ENCODE assay signal across 30 cellular contexts in genomic region chr20:63312268-63312667, GRCh38. TPM values are rescaled to one million over a fixed set of nuclear protein-coding genes. Genes with fewer than 3 reads are reported as not detected.
"Had no signal": no experiment of that assay in that cellular context is flagged by ENCODE, and none has a peak within 500 bp of the region (broad histone marks: within the 10 kb centered on the region; RNA-seq: fewer than 3 reads in every experiment).

No MANE protein-coding gene starts in this region.

- DNase-seq: activated B cell treated with CpG ODN at 0.5 μM for 24 hours; activated CD4-positive, alpha-beta T cell treated with anti-CD3 and anti-CD28 coated beads for 1 hour; activated CD4-positive, alpha-beta T cell treated with anti-CD3 and anti-CD28 coated beads, Interleukin-2, amount 10 ng/mL, durations not matched to agents 24 days and 14 days; activated CD4-positive, alpha-beta T cell treated with anti-CD3 and anti-CD28 coated beads, Interleukin-2, amount 50 U/mL, for 48 hours; activated CD8-positive, alpha-beta memory T cell treated with anti-CD3 and anti-CD28 coated beads, Interleukin-2, amount 10 ng/mL, durations not matched to agents 7 days and 5 days; activated effector memory CD4-positive, alpha-beta T cell treated with anti-CD3 and anti-CD28 coated beads, Interleukin-2, amount 50 U/mL, for 16 hours; activated naive CD4-positive, alpha-beta T cell treated with Interleukin-2 at 50 U/mL for 16 hours; activated naive CD8-positive, alpha-beta T cell treated with anti-CD3 and anti-CD28 coated beads, Interleukin-2, amount 50 U/mL, for 24 hours; activated T-cell treated with anti-CD3 and anti-CD28 coated beads, Interleukin-2, amount 50 U/mL, for 24 hours; amniotic stem cell; body of pancreas; central memory CD4-positive, alpha-beta T cell; Kasumi-1; NCI-H1048; NCI-H146; NCI-H187 treated with DMSO at 0.1 percent for 48 hours; NCI-H2171; NCI-H2227 treated with DMSO at 0.1 percent for 48 hours; NCI-H446 treated with DMSO at 0.1 percent for 48 hours; NCI-H82; PC-9; T-cell; T-helper 2 cell; T1000 had no signal

- H3K27me3 Mint-ChIP-seq: activated CD4-positive, alpha-beta T cell treated with anti-CD3 and anti-CD28 coated beads, Interleukin-2, amount 10 ng/mL, durations not matched to agents 24 days and 14 days; activated CD8-positive, alpha-beta memory T cell treated with anti-CD3 and anti-CD28 coated beads, Interleukin-2, amount 10 ng/mL, durations not matched to agents 7 days and 5 days; activated naive CD8-positive, alpha-beta T cell treated with anti-CD3 and anti-CD28 coated beads, Interleukin-2, amount 50 U/mL, for 24 hours had no signal

- H3K4me3 Mint-ChIP-seq: activated B cell treated with CpG ODN at 0.5 μM for 24 hours; activated CD4-positive, alpha-beta T cell treated with anti-CD3 and anti-CD28 coated beads, Interleukin-2, amount 10 ng/mL, durations not matched to agents 24 days and 14 days; activated CD8-positive, alpha-beta memory T cell treated with anti-CD3 and anti-CD28 coated beads, Interleukin-2, amount 10 ng/mL, durations not matched to agents 7 days and 5 days; activated naive CD8-positive, alpha-beta T cell treated with anti-CD3 and anti-CD28 coated beads, Interleukin-2, amount 50 U/mL, for 24 hours; activated T-cell treated with anti-CD3 and anti-CD28 coated beads, Interleukin-2, amount 50 U/mL, for 24 hours; activated T-helper 1 cell treated with anti-CD3 and anti-CD28 coated beads, Interleukin-12 subunit alpha, Interleukin-12 subunit beta, Interleukin-2, Interleukin-4 antibody, amounts not matched to agents 30 ng/mL and 10 ng/mL and 1 ng/mL, durations not matched to agents 14 hours and 24 hours and 36 hours; T-cell had no signal

- FAIRE-seq: bronchial epithelial cell, TTC549 had no signal

- H3K4me1 Mint-ChIP-seq: activated B cell treated with CpG ODN at 0.5 μM for 24 hours; activated CD4-positive, alpha-beta T cell treated with anti-CD3 and anti-CD28 coated beads, Interleukin-2, amount 10 ng/mL, durations not matched to agents 24 days and 14 days; activated CD8-positive, alpha-beta memory T cell treated with anti-CD3 and anti-CD28 coated beads, Interleukin-2, amount 10 ng/mL, durations not matched to agents 7 days and 5 days; activated naive CD8-positive, alpha-beta T cell treated with anti-CD3 and anti-CD28 coated beads, Interleukin-2, amount 50 U/mL, for 24 hours; T-cell had no signal

- H3K27ac Mint-ChIP-seq: activated B cell treated with CpG ODN at 0.5 μM for 24 hours; activated CD4-positive, alpha-beta T cell treated with anti-CD3 and anti-CD28 coated beads, Interleukin-2, amount 10 ng/mL, durations not matched to agents 24 days and 14 days; activated CD8-positive, alpha-beta memory T cell treated with anti-CD3 and anti-CD28 coated beads, Interleukin-2, amount 10 ng/mL, durations not matched to agents 7 days and 5 days; activated naive CD4-positive, alpha-beta T cell treated with anti-CD3 and anti-CD28 coated beads, Interleukin-2, amount 50 U/mL, for 72 hours; activated naive CD8-positive, alpha-beta T cell treated with anti-CD3 and anti-CD28 coated beads, Interleukin-2, amount 50 U/mL, for 24 hours; activated T-cell treated with anti-CD3 and anti-CD28 coated beads, Interleukin-2, amount 50 U/mL, for 24 hours; activated T-helper 1 cell treated with anti-CD3 and anti-CD28 coated beads, Interleukin-12 subunit alpha, Interleukin-12 subunit beta, Interleukin-2, Interleukin-4 antibody, amounts not matched to agents 30 ng/mL and 10 ng/mL and 1 ng/mL, durations not matched to agents 14 hours and 24 hours and 36 hours; T-cell had no signal

- ATAC-seq: activated CD8-positive, alpha-beta memory T cell treated with anti-CD3 and anti-CD28 coated beads, Interleukin-2, amount 10 ng/mL, durations not matched to agents 7 days and 5 days; activated naive CD4-positive, alpha-beta T cell treated with anti-CD3 and anti-CD28 coated beads, Interleukin-2, amount 50 U/mL, for 72 hours; activated naive CD8-positive, alpha-beta T cell treated with anti-CD3 and anti-CD28 coated beads, Interleukin-2, amount 50 U/mL, for 24 hours; body of pancreas; T-cell had no signal

- H3K36me3 Mint-ChIP-seq: activated CD8-positive, alpha-beta memory T cell treated with anti-CD3 and anti-CD28 coated beads, Interleukin-2, amount 10 ng/mL, durations not matched to agents 7 days and 5 days; activated naive CD4-positive, alpha-beta T cell treated with anti-CD3 and anti-CD28 coated beads, Interleukin-2, amount 50 U/mL, for 72 hours; T-cell had no signal

- H3K9me3 Mint-ChIP-seq: activated B cell treated with CpG ODN at 0.5 μM for 24 hours; activated CD4-positive, alpha-beta T cell treated with anti-CD3 and anti-CD28 coated beads, Interleukin-2, amount 10 ng/mL, durations not matched to agents 24 days and 14 days; activated naive CD4-positive, alpha-beta T cell treated with anti-CD3 and anti-CD28 coated beads, Interleukin-2, amount 50 U/mL, for 72 hours; activated naive CD8-positive, alpha-beta T cell treated with anti-CD3 and anti-CD28 coated beads, Interleukin-2, amount 50 U/mL, for 24 hours; activated T-cell treated with anti-CD3 and anti-CD28 coated beads, Interleukin-2, amount 50 U/mL, for 24 hours; activated T-helper 1 cell treated with anti-CD3 and anti-CD28 coated beads, Interleukin-12 subunit alpha, Interleukin-12 subunit beta, Interleukin-2, Interleukin-4 antibody, amounts not matched to agents 30 ng/mL and 10 ng/mL and 1 ng/mL, durations not matched to agents 14 hours and 24 hours and 36 hours; T-cell had no signal

RNA-seq across cellular contexts. Expression of gene COL20A1, which starts 19.3 kb away (rescaled TPM):
- total RNA-seq: activated B cell treated with CpG ODN at 0.5 μM for 24 hours; activated CD4-positive, alpha-beta T cell treated with anti-CD3 and anti-CD28 coated beads, Interleukin-2, amount 10 ng/mL, durations not matched to agents 24 days and 14 days; activated CD8-positive, alpha-beta memory T cell treated with anti-CD3 and anti-CD28 coated beads, Interleukin-2, amount 10 ng/mL, durations not matched to agents 7 days and 5 days; activated T-helper 1 cell treated with anti-CD3 and anti-CD28 coated beads, Interleukin-12 subunit alpha, Interleukin-12 subunit beta, Interleukin-2, Interleukin-4 antibody, amounts not matched to agents 30 ng/mL and 10 ng/mL and 1 ng/mL, durations not matched to agents 14 hours and 24 hours and 36 hours; ascending aorta; body of pancreas; bronchial epithelial cell; chondrocyte; PC-9 had no signal

RNA-seq across cellular contexts. Expression of gene CHRNA4, which starts 48.9 kb away (rescaled TPM):
- total RNA-seq: activated B cell treated with CpG ODN at 0.5 μM for 24 hours; activated CD4-positive, alpha-beta T cell treated with anti-CD3 and anti-CD28 coated beads, Interleukin-2, amount 10 ng/mL, durations not matched to agents 24 days and 14 days; activated CD8-positive, alpha-beta memory T cell treated with anti-CD3 and anti-CD28 coated beads, Interleukin-2, amount 10 ng/mL, durations not matched to agents 7 days and 5 days; activated naive CD4-positive, alpha-beta T cell treated with anti-CD3 and anti-CD28 coated beads, Interleukin-2, amount 50 U/mL, for 72 hours; activated T-helper 1 cell treated with anti-CD3 and anti-CD28 coated beads, Interleukin-12 subunit alpha, Interleukin-12 subunit beta, Interleukin-2, Interleukin-4 antibody, amounts not matched to agents 30 ng/mL and 10 ng/mL and 1 ng/mL, durations not matched to agents 14 hours and 24 hours and 36 hours; ascending aorta; body of pancreas; bronchial epithelial cell; chondrocyte; PC-9; T-cell had no signal

RNA-seq across cellular contexts. Expression of gene NKAIN4, which starts 58.0 kb away (rescaled TPM):
- total RNA-seq: activated B cell treated with CpG ODN at 0.5 μM for 24 hours; activated CD4-positive, alpha-beta T cell treated with anti-CD3 and anti-CD28 coated beads, Interleukin-2, amount 10 ng/mL, durations not matched to agents 24 days and 14 days; activated CD8-positive, alpha-beta memory T cell treated with anti-CD3 and anti-CD28 coated beads, Interleukin-2, amount 10 ng/mL, durations not matched to agents 7 days and 5 days; activated naive CD4-positive, alpha-beta T cell treated with anti-CD3 and anti-CD28 coated beads, Interleukin-2, amount 50 U/mL, for 72 hours; activated T-helper 1 cell treated with anti-CD3 and anti-CD28 coated beads, Interleukin-12 subunit alpha, Interleukin-12 subunit beta, Interleukin-2, Interleukin-4 antibody, amounts not matched to agents 30 ng/mL and 10 ng/mL and 1 ng/mL, durations not matched to agents 14 hours and 24 hours and 36 hours; ascending aorta; body of pancreas; PC-9; T-cell had no signal
